ENCODE assay signal across 18 cellular contexts in the genomic region with DNA sequence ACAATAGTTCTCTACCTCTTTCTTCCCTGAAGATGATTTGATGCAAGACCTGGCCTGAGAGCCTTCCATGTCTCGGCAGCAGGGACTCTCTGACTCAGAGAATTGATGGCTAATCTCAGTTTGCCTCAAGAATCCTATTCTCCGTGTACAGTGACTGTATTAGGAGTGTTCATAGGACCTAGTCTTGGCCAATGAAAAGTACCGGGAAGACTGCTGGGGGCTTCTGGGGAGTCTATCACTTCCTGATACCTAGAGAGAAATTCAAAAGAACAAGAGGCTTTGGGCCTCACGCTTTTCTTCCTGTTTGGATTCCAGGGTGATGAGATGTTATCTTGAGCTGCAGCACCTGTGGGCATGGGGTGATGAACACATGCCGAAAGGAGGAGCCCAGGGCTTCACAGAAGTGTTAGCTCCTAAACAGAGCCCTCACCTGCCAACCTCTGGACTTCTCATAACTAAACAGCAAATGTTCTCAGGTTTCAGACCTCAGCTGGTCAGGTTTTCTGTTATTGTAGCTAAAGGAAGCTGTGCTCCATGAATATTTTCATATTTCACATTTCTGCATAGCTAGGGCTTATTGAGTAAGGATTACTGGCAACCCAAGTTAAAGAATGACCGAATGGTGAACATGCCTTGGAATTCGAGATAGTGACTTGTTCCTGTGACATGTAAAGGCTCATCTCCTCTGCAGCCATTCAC.
DNase-seq lines count a peak whose midpoint lies in the region; ATAC-seq and TF ChIP-seq lines count a peak whose summit lies in the region.
"Had no signal": no experiment of that assay in that cellular context is flagged by ENCODE, and none has a peak within 500 bp of the region (broad histone marks: within the 10 kb centered on the region; RNA-seq: fewer than 3 reads in every experiment).

No MANE protein-coding gene starts in this region.

- no peaks in the 10 kb centered on the region for H3K27me3 ChIP-seq in RWPE2 (ENCODE audit: insufficient read depth, poor library complexity, severe bottlenecking)
- H3K27me3 ChIP-seq in foreskin keratinocyte, result no peaks in the 10 kb centered on the region
- H3K27me3 ChIP-seq: BE2C had no signal

- H3K36me3 Mint-ChIP-seq in Calu3 (ENCODE audit: insufficient read depth, unreplicated experiment), result no peaks in the 10 kb centered on the region
- peaks cover 4% of the 10 kb centered on the region for H3K36me3 Mint-ChIP-seq in activated T-cell treated with anti-CD3 and anti-CD28 coated beads, Interleukin-2, amount 50 U/mL, for 4 hours (ENCODE audit: insufficient read depth)
- H3K36me3 Mint-ChIP-seq: CD4-positive, CD25-positive, alpha-beta regulatory T cell had no signal

- H3K4me1 Mint-ChIP-seq in Calu3 (ENCODE audit: low read depth, unreplicated experiment), result peaks cover 7% of the 10 kb centered on the region
- no peaks in the 10 kb centered on the region for H3K4me1 Mint-ChIP-seq in activated T-cell treated with anti-CD3 and anti-CD28 coated beads, Interleukin-2, amount 50 U/mL, for 4 hours (ENCODE audit: low read depth)
- H3K4me1 Mint-ChIP-seq: CD8-positive, alpha-beta memory T cell had no signal

- TF ChIP-seq CTCF in Calu3 (IDR thresholded peaks at IDR 0.05; ENCODE audit: unreplicated experiment) (no peak), RWPE2 (IDR thresholded peaks at IDR 0.05; ENCODE audit: poor library complexity, severe bottlenecking) (no peak), foreskin keratinocyte (conservative IDR thresholded peaks at IDR 0.05) (no peak)

- no peak overlapping the region for H3K27ac ChIP-seq in RWPE2 (ENCODE audit: poor library complexity, severe bottlenecking)
- no peak overlapping the region for H3K27ac ChIP-seq in foreskin keratinocyte

- no TSS peak for BruUV-seq in Calu3 (replicated peaks; lab: Mats Ljungman, UMichigan)

- CTCF ChIA-PET in Calu3 (lab: Charles Lee), result interaction anchor here (0.7 kb wide), 1 partner anchor 616 kb away, joined by 3 read pairs; no protein-coding TSS in a partner anchor

- intact Hi-C loops in Calu3 (cut with micrococcal nuclease; ENCODE audit: unreplicated experiment), result no loop called here

- DNase-seq in Calu3, result peak; percentile 12
- peak; percentile 53 for DNase-seq in NCI-H146 (lab: John Stamatoyannopoulos, UW)
- DNase-seq in RWPE2 (ENCODE audit: low spot score), result no peak
- DNase-seq in foreskin keratinocyte, result peak in 1 of 2 donors; percentile 83
- no peak for DNase-seq in superior temporal gyrus (ENCODE audit: extremely low spot score)
- no peak for DNase-seq in HPDE6-E6E7 (ENCODE audit: extremely low spot score)
- DNase-seq in activated T-cell treated with anti-CD3 and anti-CD28 coated beads, Interleukin-2, amount 50 U/mL, for 4 hours, result no peak
- no peak for DNase-seq in hippocampal formation (lab: John Stamatoyannopoulos, UW)
- DNase-seq: ACHN; BE2C; C1 segment of cervical spinal cord; CD4-positive, CD25-positive, alpha-beta regulatory T cell; CD8-positive, alpha-beta memory T cell; COR-L47; DMS79 treated with DMSO at 0.1 percent for 48 hours; GF-D8; HCEC 1CT had no signal

- no peak overlapping the region for H3K4me3 ChIP-seq in RWPE2 (ENCODE audit: severe bottlenecking)
- H3K4me3 ChIP-seq: GM23338 had no signal

- no peak overlapping the region for H3K27ac Mint-ChIP-seq in Calu3 (ENCODE audit: unreplicated experiment)
- H3K27ac Mint-ChIP-seq: CD4-positive, CD25-positive, alpha-beta regulatory T cell; GM23338 had no signal

- H3K4me1 ChIP-seq in RWPE2 (ENCODE audit: insufficient read depth, poor library complexity, severe bottlenecking), result peaks cover 6% of the 10 kb centered on the region
- H3K4me1 ChIP-seq in foreskin keratinocyte, result peaks cover 6% of the 10 kb centered on the region
- H3K4me1 ChIP-seq: BE2C had no signal

- H3K9me3 ChIP-seq in RWPE2 (ENCODE audit: severe bottlenecking), result no peaks in the 10 kb centered on the region
- H3K9me3 ChIP-seq: BE2C had no signal

- no peaks in the 10 kb centered on the region for H3K36me3 ChIP-seq in RWPE2 (ENCODE audit: low read depth)
- H3K36me3 ChIP-seq: BE2C had no signal

- H3K4me3 Mint-ChIP-seq in Calu3 (ENCODE audit: low read depth, unreplicated experiment), result no peak overlapping the region
- H3K4me3 Mint-ChIP-seq in activated T-cell treated with anti-CD3 and anti-CD28 coated beads, Interleukin-2, amount 50 U/mL, for 4 hours, result no peak overlapping the region
- H3K4me3 Mint-ChIP-seq: CD4-positive, CD25-positive, alpha-beta regulatory T cell; CD8-positive, alpha-beta memory T cell; GM23338 had no signal

- H3K9me3 Mint-ChIP-seq in Calu3 (ENCODE audit: low read depth, unreplicated experiment), result no peaks in the 10 kb centered on the region
- no peaks in the 10 kb centered on the region for H3K9me3 Mint-ChIP-seq in activated T-cell treated with anti-CD3 and anti-CD28 coated beads, Interleukin-2, amount 50 U/mL, for 4 hours
- H3K9me3 Mint-ChIP-seq: GM23338 had no signal

- H3K27me3 Mint-ChIP-seq in Calu3 (ENCODE audit: unreplicated experiment), result no peaks in the 10 kb centered on the region
- no peaks in the 10 kb centered on the region for H3K27me3 Mint-ChIP-seq in activated T-cell treated with anti-CD3 and anti-CD28 coated beads, Interleukin-2, amount 50 U/mL, for 4 hours (ENCODE audit: low read depth)
- H3K27me3 Mint-ChIP-seq: CD4-positive, CD25-positive, alpha-beta regulatory T cell; CD8-positive, alpha-beta memory T cell had no signal

- ATAC-seq in RWPE2 (ENCODE audit: low read depth) (peak; percentile 74), foreskin keratinocyte (peak; percentile 92)
- no peak for ATAC-seq in activated T-cell treated with anti-CD3 and anti-CD28 coated beads, Interleukin-2, amount 50 U/mL, for 4 hours
- ATAC-seq: GM23338 had no signal

Comparison
In these comparisons a context has a peak if more than half of its experiments do, and no peak if none do; other contexts are left out.
1. DNase-seq: peak in Calu3 (single experiment) and NCI-H146 (single experiment); none in RWPE2 (single experiment), superior temporal gyrus (single experiment), HPDE6-E6E7 (single experiment), activated T-cell treated with anti-CD3 and anti-CD28 coated beads, Interleukin-2, amount 50 U/mL, for 4 hours (single experiment) and hippocampal formation (0 of 2).
2. ATAC-seq: peak in RWPE2 (single experiment) and foreskin keratinocyte (single experiment); none in activated T-cell treated with anti-CD3 and anti-CD28 coated beads, Interleukin-2, amount 50 U/mL, for 4 hours (0 of 2).